8 cellular contexts compared by ENCODE assay signal in genomic region chr19:57320180-57321084, GRCh38. TPM values are rescaled to one million over a fixed set of nuclear protein-coding genes. Genes with fewer than 3 reads are reported as not detected.
DNase-seq lines count a peak whose midpoint lies in the region; ATAC-seq and TF ChIP-seq lines count a peak whose summit lies in the region.

Gene ZNF543, plus strand, starts transcription at chr19:57320472. Its CDS starts 382 bp downstream, at chr19:57320854.

- peak within 1 kb of the TSS; percentile 87 for H3K27ac ChIP-seq in HUES64 (ENCODE audit: low read depth, low read length)
- peak within 1 kb of the TSS; percentile 34 for H3K27ac ChIP-seq in OCI-LY1 (ENCODE audit: low read depth, low read length, poor library complexity, severe bottlenecking)

- under 1% methylated on average over 71 of the region's 71 CpGs for WGBS in HUES64

- 0 out of 2 replicates have a peak within 1 kb of the TSS, but pooled peaks have one; percentile 3 for H2AFZ ChIP-seq in OCI-LY1 (ENCODE audit: low read length)

- peak; percentile 95 for ATAC-seq in GM21515 (IDR thresholded peaks at IDR 0.05; ENCODE audit: unreplicated experiment)

- peak within 1 kb of the TSS; percentile 81 for H3K4me2 ChIP-seq in OCI-LY1 (ENCODE audit: low read length)

- H3K4me3 ChIP-seq in HUES64 (ENCODE audit: low read length) (peak within 1 kb of the TSS; percentile 85), OCI-LY1 (ENCODE audit: low read depth, low read length, poor library complexity, severe bottlenecking) (peak within 1 kb of the TSS; percentile 82)

- peaks cover 11% of the 10 kb centered on the region; the same call in 1 of the 2 replicates for H3K4me1 ChIP-seq in HUES64 (ENCODE audit: insufficient read depth, low read length)
- H3K4me1 ChIP-seq in OCI-LY1 (ENCODE audit: insufficient read depth, low read length, severe bottlenecking), result peaks cover 24% of the 10 kb centered on the region

- H3K36me3 ChIP-seq in HUES64 (ENCODE audit: insufficient read depth, low read length) (peaks cover 22% of the 10 kb centered on the region), OCI-LY1 (ENCODE audit: insufficient read depth, low read length) (peaks cover 22% of the 10 kb centered on the region)

- H3K27me3 ChIP-seq in HUES64 (ENCODE audit: insufficient read depth, low read length) (peaks cover 23% of the 10 kb centered on the region), OCI-LY1 (ENCODE audit: insufficient read depth, low read length) (no peaks in the 10 kb centered on the region)

- H3K9me3 ChIP-seq in HUES64 (ENCODE audit: insufficient read depth, low read depth, low read length), result no peaks in the 10 kb centered on the region
- no peaks in the 10 kb centered on the region for H3K9me3 ChIP-seq in OCI-LY1 (ENCODE audit: low read length)

- peak; percentile 99 for DNase-seq in DMS 273 (lab: John Stamatoyannopoulos, UW; ENCODE audit: unreplicated experiment)
- DNase-seq in activated T-cell treated with anti-CD3 and anti-CD28 coated beads for 1 hour (ENCODE audit: low read depth), result peak; percentile 85
- DNase-seq in epidermal melanocyte (ENCODE audit: insufficient read length, low spot score), result peak; percentile 98
- DNase-seq in midbrain (lab: John Stamatoyannopoulos, UW), result peak; percentile 98
- DNase-seq in stimulated activated CD8-positive, alpha-beta memory T cell treated with anti-CD3 and anti-CD28 coated beads, Interleukin-15, amount 100 ng/mL, for 48 hours (ENCODE audit: low read depth in 2 of 2), result peak; percentile 85 to 87

- no peaks in the 10 kb centered on the region for H3F3A ChIP-seq in OCI-LY1 (ENCODE audit: insufficient read depth, low read length)

- H4K20me1 ChIP-seq in OCI-LY1 (ENCODE audit: insufficient read depth, low read length), result no peaks in the 10 kb centered on the region

- H3K79me2 ChIP-seq in OCI-LY1 (ENCODE audit: insufficient read depth, low read length), result peaks cover 23% of the 10 kb centered on the region

- TF ChIP-seq CTCF in OCI-LY1 (IDR thresholded peaks at IDR 0.05; ENCODE audit: low read length), result no peak

- H3K9ac ChIP-seq in HUES64 (ENCODE audit: low read depth, low read length) (peak within 1 kb of the TSS; percentile 89), OCI-LY1 (ENCODE audit: low read length) (peak within 1 kb of the TSS; percentile 90)

- H3K9me2 ChIP-seq in OCI-LY1 (ENCODE audit: low read depth, low read length), result no peaks in the 10 kb centered on the region

RNA-seq across cellular contexts. Expression of gene ZNF543, which starts in this region (rescaled TPM):
- 3.8 TPM for polyA plus RNA-seq in HUES64 (2013, experiment 1 of 2)
- polyA plus RNA-seq in HUES64 (2013, experiment 2 of 2), result 4.2 TPM

Comparison
In these comparisons a context has a peak if more than half of its experiments do, and no peak if none do; other contexts are left out.
1. Peak in every context shown above with its lines: DNase-seq, ATAC-seq, H3K4me3 ChIP-seq and H3K27ac ChIP-seq.